Comparison of ENCODE assay signal across 27 cellular contexts in the genomic region with DNA sequence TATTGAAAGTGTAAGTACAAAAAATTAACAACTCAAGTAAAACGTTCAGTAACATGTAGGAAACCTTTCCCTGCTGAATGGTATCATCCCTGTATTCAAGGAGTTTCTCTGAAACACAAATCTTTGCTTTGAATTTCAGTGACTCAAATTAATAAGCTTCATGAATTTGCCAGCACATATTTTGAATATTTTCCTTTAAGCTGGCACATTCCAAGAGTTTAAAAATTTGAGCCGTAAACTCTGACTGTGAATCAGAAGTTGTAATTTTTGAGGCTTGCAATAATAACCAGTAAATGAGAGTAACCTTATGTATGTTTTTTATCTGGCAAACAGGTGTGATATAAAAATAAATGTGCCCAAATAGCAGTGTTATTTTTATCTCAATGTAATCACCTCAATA.
A peak's percentile ranks its signal among the peaks of the same experiment; 100 is the strongest.
DNase-seq lines count a peak whose midpoint lies in the region; FAIRE-seq and TF ChIP-seq lines count a peak whose summit lies in the region.
"Had no signal": no experiment of that assay in that cellular context is flagged by ENCODE, and none has a peak within 500 bp of the region (broad histone marks: within the 10 kb centered on the region; RNA-seq: fewer than 3 reads in every experiment).

No MANE protein-coding gene starts in this region.

- no peak overlapping the region for H3K9ac ChIP-seq in smooth muscle cell (ENCODE audit: low read depth)
- H3K9ac ChIP-seq: BLaER1 treated with 17β-estradiol and CSF1 and Interleukin-3, amounts not matched to agents 10 nM and 100 nM had no signal

- FAIRE-seq in D721Med (lab: Jason Lieb, UNC): peak; percentile 84
- FAIRE-seq: A549, GM12878, GM12892, GM18507 had no signal

- no peak for TF ChIP-seq POLR2A in spleen (IDR thresholded peaks at IDR 0.05)

- H3K4me3 Mint-ChIP-seq in osteocyte (ENCODE audit: unreplicated experiment): peak overlapping the region; percentile 0
- H3K4me3 Mint-ChIP-seq: B cell; CD4-positive, alpha-beta T cell; CD8-positive, alpha-beta T cell had no signal

- no peaks in the 10 kb centered on the region for H3K4me1 ChIP-seq in smooth muscle cell (ENCODE audit: low read depth)
- no peaks in the 10 kb centered on the region for H3K4me1 ChIP-seq in spleen
- H3K4me1 ChIP-seq: A549; BLaER1 treated with 17β-estradiol and CSF1 and Interleukin-3, amounts not matched to agents 10 nM and 100 nM; Caco-2 had no signal

- H3K9me3 Mint-ChIP-seq in osteocyte (ENCODE audit: unreplicated experiment): no peaks in the 10 kb centered on the region

- H3K27me3 Mint-ChIP-seq in osteocyte (ENCODE audit: unreplicated experiment): no peaks in the 10 kb centered on the region
- H3K27me3 Mint-ChIP-seq: B cell; CD4-positive, alpha-beta T cell had no signal

- TF ChIP-seq CTCF in D721Med (IDR thresholded peaks at IDR 0.05; ENCODE audit: insufficient read depth, missing control alignments) (no peak), osteocyte (IDR thresholded peaks at IDR 0.05) (no peak), smooth muscle cell (IDR thresholded peaks at IDR 0.05; ENCODE audit: borderline replicate concordance, insufficient read depth, poor library complexity, severe bottlenecking) (no peak), spleen (IDR thresholded peaks at IDR 0.05 in 8 of 11, conservative IDR thresholded peaks at IDR 0.05 in 3 of 11) (no peak), WERI-Rb-1 (IDR thresholded peaks at IDR 0.05; ENCODE audit: low read depth, low read length) (no peak)

- WGBS in smooth muscle cell (ENCODE audit: low lambda C conversion rate): 44% methylated on average over 2 of the region's 2 CpGs
- 57 to 76% (median 61%) methylated on average over 2 of the region's 2 CpGs for WGBS in spleen, 5 donors

- no peaks in the 10 kb centered on the region for H3K36me3 ChIP-seq in smooth muscle cell (ENCODE audit: low read depth)
- no peaks in the 10 kb centered on the region for H3K36me3 ChIP-seq in spleen
- H3K36me3 ChIP-seq in WERI-Rb-1: no peaks in the 10 kb centered on the region
- H3K36me3 ChIP-seq: BLaER1 treated with 17β-estradiol and CSF1 and Interleukin-3, amounts not matched to agents 10 nM and 100 nM had no signal

- peaks cover 27% of the 10 kb centered on the region for H3K4me1 Mint-ChIP-seq in osteocyte (ENCODE audit: unreplicated experiment)
- H3K4me1 Mint-ChIP-seq: B cell had no signal

- intact Hi-C loops in spleen (cut with DNase I; ENCODE audit: low total_unique reads): no loop called here

- H4K20me1 ChIP-seq in smooth muscle cell (ENCODE audit: low read depth): no peaks in the 10 kb centered on the region
- H4K20me1 ChIP-seq: BLaER1 treated with 17β-estradiol and CSF1 and Interleukin-3, amounts not matched to agents 10 nM and 100 nM had no signal

- H3K36me3 Mint-ChIP-seq in osteocyte (ENCODE audit: unreplicated experiment): no peaks in the 10 kb centered on the region
- H3K36me3 Mint-ChIP-seq: CD8-positive, alpha-beta T cell had no signal

- H3K4me3 ChIP-seq in smooth muscle cell: no peak overlapping the region
- H3K4me3 ChIP-seq in spleen: no peak overlapping the region
- no peak overlapping the region for H3K4me3 ChIP-seq in WERI-Rb-1 (ENCODE audit: low read depth, low read length)
- H3K4me3 ChIP-seq: A549; BLaER1 treated with 17β-estradiol and CSF1 and Interleukin-3, amounts not matched to agents 10 nM and 100 nM; GM12878 had no signal

- no peaks in the 10 kb centered on the region for H3K27me3 ChIP-seq in smooth muscle cell (ENCODE audit: low read depth)
- no peaks in the 10 kb centered on the region for H3K27me3 ChIP-seq in spleen (replicated peaks in 1 of 7)
- H3K27me3 ChIP-seq in WERI-Rb-1 (ENCODE audit: insufficient read depth, low read depth, severe bottlenecking): no peaks in the 10 kb centered on the region
- H3K27me3 ChIP-seq: BLaER1 treated with 17β-estradiol and CSF1 and Interleukin-3, amounts not matched to agents 10 nM and 100 nM had no signal

- no peaks in the 10 kb centered on the region for H3F3A ChIP-seq in smooth muscle cell (ENCODE audit: low read depth)

- H3K4me2 ChIP-seq in smooth muscle cell: peak overlapping the region; percentile 64
- H3K4me2 ChIP-seq: A549; BLaER1 treated with 17β-estradiol and CSF1 and Interleukin-3, amounts not matched to agents 10 nM and 100 nM had no signal

- no peak overlapping the region for H2AFZ ChIP-seq in smooth muscle cell (ENCODE audit: low read depth)

- no peak for DNase-seq in D721Med (ENCODE audit: insufficient read length, low spot score)
- peak; percentile 1 for DNase-seq in astrocyte of the hippocampus (ENCODE audit: low read depth, low spot score)
- DNase-seq in osteocyte (ENCODE audit: extremely low spot score, unreplicated experiment): no peak
- DNase-seq in smooth muscle cell (lab: John Stamatoyannopoulos, UW; ENCODE audit: unreplicated experiment): no peak
- DNase-seq in amygdala (lab: John Stamatoyannopoulos, UW): no peak
- no peak for DNase-seq in spleen
- DNase-seq in WERI-Rb-1: no peak
- DNase-seq: AML-193; Caco-2; Calu3; CD4-positive, alpha-beta T cell; CD8-positive, alpha-beta T cell; DMS 273 treated with DMSO at 0.1 percent for 48 hours; DMS153; DMS53; DMS79; DND-41; EL; GDM1 had no signal

- H3K79me2 ChIP-seq in smooth muscle cell (ENCODE audit: low read depth): no peaks in the 10 kb centered on the region

- H3K27ac Mint-ChIP-seq in osteocyte (ENCODE audit: unreplicated experiment): no peak overlapping the region
- H3K27ac Mint-ChIP-seq: B cell; CD4-positive, alpha-beta T cell; CD8-positive, alpha-beta T cell had no signal

- H3K27ac ChIP-seq in smooth muscle cell (ENCODE audit: low read depth) (no peak overlapping the region), spleen (no peak overlapping the region), WERI-Rb-1 (no peak overlapping the region)
- H3K27ac ChIP-seq: 22Rv1; A549; BLaER1 treated with 17β-estradiol and CSF1 and Interleukin-3, amounts not matched to agents 10 nM and 100 nM; C4-2B had no signal

- H3K9me3 ChIP-seq in smooth muscle cell (replicated peaks; ENCODE audit: low read depth): no peaks in the 10 kb centered on the region
- peaks cover 0 to 7% (median 0%) of the 10 kb centered on the region in 8 donors for H3K9me3 ChIP-seq in spleen
- H3K9me3 ChIP-seq in WERI-Rb-1 (ENCODE audit: severe bottlenecking): no peaks in the 10 kb centered on the region
- H3K9me3 ChIP-seq: A549; BLaER1 treated with 17β-estradiol and CSF1 and Interleukin-3, amounts not matched to agents 10 nM and 100 nM; Caco-2 had no signal
